In the genomic region with DNA sequence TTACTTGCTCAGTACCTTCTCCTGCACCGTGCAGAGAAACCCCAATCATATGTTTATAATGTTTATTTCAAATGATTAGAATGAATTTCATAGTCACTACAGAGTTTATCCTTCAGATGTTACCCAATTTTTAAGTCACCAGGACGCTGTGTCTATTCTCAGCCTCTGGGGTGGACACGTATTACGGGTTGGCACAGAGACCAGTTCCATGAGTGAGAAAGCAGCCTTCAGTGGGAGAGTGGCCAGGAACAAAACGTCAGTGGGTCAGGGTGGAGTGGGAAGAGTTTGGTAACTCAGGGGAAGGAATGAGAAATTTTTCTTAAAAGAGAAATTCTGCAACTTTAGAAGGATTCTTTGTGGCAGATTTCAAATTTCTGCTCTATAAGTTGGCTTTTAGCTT, we compare ENCODE assay signal across 11 cellular contexts.
A peak's percentile ranks its signal among the peaks of the same experiment; 100 is the strongest.
DNase-seq lines count a peak whose midpoint lies in the region; ATAC-seq and TF ChIP-seq lines count a peak whose summit lies in the region.
"Had no signal": no experiment of that assay in that cellular context is flagged by ENCODE, and none has a peak within 500 bp of the region (broad histone marks: within the 10 kb centered on the region; RNA-seq: fewer than 3 reads in every experiment).

No MANE protein-coding gene starts in this region.

- TF ChIP-seq POLR2A in esophagus muscularis mucosa (IDR thresholded peaks at IDR 0.05; ENCODE audit: low read depth), result no peak

- no TSS peak for BruUV-seq in PC-3 (replicated peaks; lab: Mats Ljungman, UMichigan)

- intact Hi-C loops in esophagus muscularis mucosa (cut with DNase I), result no loop called here
- intact Hi-C loops in lower lobe of right lung (cut with DNase I), result no loop called here
- intact Hi-C loops in PC-3 (cut with micrococcal nuclease), result no loop called here

- H3K79me2 ChIP-seq in PC-3 (ENCODE audit: low read length), result no peaks in the 10 kb centered on the region

- POLR2A ChIA-PET in PC-3 (lab: Charles Lee; ENCODE audit: unreplicated experiment), result no interaction called here

- no peak overlapping the region for H3K9ac ChIP-seq in PC-3 (ENCODE audit: low read length)

- H3F3A ChIP-seq in PC-3 (ENCODE audit: low read length, unreplicated experiment), result no peaks in the 10 kb centered on the region

- H4K20me1 ChIP-seq in PC-3 (ENCODE audit: low read length), result no peaks in the 10 kb centered on the region

- H3K36me3 ChIP-seq in esophagus muscularis mucosa (no peaks in the 10 kb centered on the region), lower lobe of right lung (no peaks in the 10 kb centered on the region), PC-3 (ENCODE audit: low read depth, low read length) (no peaks in the 10 kb centered on the region)
- H3K36me3 ChIP-seq: SJSA1 had no signal

- H3K4me1 ChIP-seq in esophagus muscularis mucosa, result peaks cover 26 to 29% (median 28%) of the 10 kb centered on the region in 4 donors
- peaks cover 21% of the 10 kb centered on the region for H3K4me1 ChIP-seq in lower lobe of right lung
- H3K4me1 ChIP-seq in PC-3 (ENCODE audit: insufficient read depth, low read length), result 0 out of 2 replicates have a peak, but pooled peaks cover 7% of the 10 kb centered on the region

- ATAC-seq in lower lobe of right lung (peak; percentile 77 to 86), HG02759 (IDR thresholded peaks at IDR 0.05; ENCODE audit: unreplicated experiment) (no peak), PC-3 (no peak), left lobe of liver (no peak)

- whole genome bisulfite sequencing in esophagus muscularis mucosa, result 27% methylated on average over 5 of the region's 5 CpGs

- H3K27me3 ChIP-seq in esophagus muscularis mucosa, result no peaks in the 10 kb centered on the region
- no peaks in the 10 kb centered on the region for H3K27me3 ChIP-seq in lower lobe of right lung (ENCODE audit: low read depth)
- H3K27me3 ChIP-seq in PC-3 (ENCODE audit: low read length), result no peaks in the 10 kb centered on the region
- H3K27me3 ChIP-seq: SJSA1 had no signal

- TF ChIP-seq CTCF in esophagus muscularis mucosa (IDR thresholded peaks at IDR 0.05) (peak in 1 of 3 experiments; percentile 9), lower lobe of right lung (IDR thresholded peaks at IDR 0.05) (no peak), PC-3 (conservative IDR thresholded peaks at IDR 0.05; ENCODE audit: low read depth, low read length) (no peak)

- H3K4me3 ChIP-seq in esophagus muscularis mucosa (peak overlapping the region in 1 of 4 donors; percentile 3), lower lobe of right lung (no peak overlapping the region), PC-3 (ENCODE audit: low read length) (no peak overlapping the region)
- H3K4me3 ChIP-seq: SJSA1 had no signal

- DNase-seq in HCEC 1CT, result peak; percentile 73
- peak; percentile 97 for DNase-seq in esophagus muscularis mucosa (ENCODE audit: extremely low spot score)
- no peak for DNase-seq in lower lobe of right lung
- peak in 28 of 49 donors; percentile 4 to 57 (median 34) for DNase-seq in substantia nigra (lab: John Stamatoyannopoulos, UW)
- no peak for DNase-seq in inferior parietal cortex (ENCODE audit: extremely low spot score)
- no peak for DNase-seq in PC-3
- DNase-seq in left lobe of liver (ENCODE audit: low spot score), result no peak
- DNase-seq: activated CD4-positive, alpha-beta T cell treated with anti-CD3 and anti-CD28 coated beads for 48 hours; activated naive CD4-positive, alpha-beta T cell treated with anti-CD3 and anti-CD28 coated beads, Interleukin-2, amount 50 U/mL, for 16 hours had no signal

- H3K27ac ChIP-seq in esophagus muscularis mucosa (replicated peaks in 1 of 4) (peak overlapping the region; percentile 68 to 76 (median 71)), lower lobe of right lung (peak overlapping the region; percentile 46), substantia nigra (ENCODE audit: low read depth, low read length, poor library complexity, severe bottlenecking) (no peak overlapping the region), PC-3 (ENCODE audit: low read length) (no peak overlapping the region)

- TF ChIP-seq EP300 in esophagus muscularis mucosa (IDR thresholded peaks at IDR 0.05), result no peak

- CTCF ChIA-PET in PC-3 (lab: Charles Lee), result no interaction called here

- H3K9me3 ChIP-seq in esophagus muscularis mucosa (no peaks in the 10 kb centered on the region), lower lobe of right lung (no peaks in the 10 kb centered on the region), PC-3 (ENCODE audit: low read length) (no peaks in the 10 kb centered on the region)
- H3K9me3 ChIP-seq: SJSA1 had no signal

- H3K9me2 ChIP-seq in PC-3 (replicated peaks; ENCODE audit: low read length), result no peaks in the 10 kb centered on the region

- H3K4me2 ChIP-seq in PC-3 (ENCODE audit: low read length), result no peak overlapping the region

- no peak overlapping the region for H2AFZ ChIP-seq in PC-3 (ENCODE audit: low read length)

Comparison
In these comparisons a context has a peak if more than half of its experiments do, and no peak if none do; other contexts are left out.
1. DNase-seq: peak in HCEC 1CT (single experiment), esophagus muscularis mucosa (single experiment) and substantia nigra (28 of 49); none in lower lobe of right lung (single experiment), inferior parietal cortex (single experiment), PC-3 (single experiment) and left lobe of liver (single experiment).
2. H3K27ac ChIP-seq: peak in esophagus muscularis mucosa (4 of 4) and lower lobe of right lung (single experiment); none in substantia nigra (single experiment) and PC-3 (single experiment).
3. ATAC-seq: peak in lower lobe of right lung (2 of 2); none in HG02759 (single experiment), PC-3 (single experiment) and left lobe of liver (single experiment).